In the genomic region with DNA sequence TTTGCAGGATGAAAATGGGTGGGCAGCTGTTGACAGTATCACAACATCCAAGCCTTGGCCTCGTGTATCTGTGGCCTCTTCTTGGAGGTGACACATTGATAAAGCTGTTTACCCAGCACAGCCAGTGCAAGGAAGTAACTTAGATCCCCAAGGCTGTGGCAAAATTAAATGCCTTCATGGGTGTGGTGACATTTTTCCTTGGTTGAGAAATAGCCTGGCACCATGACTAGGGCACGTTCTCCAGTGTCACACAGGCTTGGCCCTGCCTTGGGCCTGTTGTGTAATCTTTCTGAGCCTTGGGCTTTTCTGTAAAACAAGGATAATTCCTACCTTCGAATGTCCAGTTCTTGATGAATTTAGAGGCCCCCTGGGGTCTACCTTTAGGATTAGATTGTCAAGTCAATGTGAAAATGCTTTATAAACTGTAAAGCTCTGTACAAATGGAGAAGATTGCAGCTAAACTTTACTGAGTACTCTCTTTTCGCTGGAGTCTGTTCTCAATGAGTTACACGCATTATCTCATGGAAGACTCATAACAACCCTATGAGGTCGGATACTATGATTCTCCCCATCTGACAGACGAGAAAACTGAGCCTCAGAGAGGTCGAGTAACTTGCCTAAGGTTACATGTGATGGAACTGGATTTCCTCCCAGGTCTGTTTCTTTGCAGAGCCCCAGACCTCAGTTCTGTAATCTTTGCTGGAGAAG, we compare ENCODE assay signal across 16 cellular contexts. TPM values are rescaled to one million over a fixed set of nuclear protein-coding genes. Genes with fewer than 3 reads are reported as not detected.
A peak's percentile ranks its signal among the peaks of the same experiment; 100 is the strongest.
DNase-seq lines count a peak whose midpoint lies in the region; ATAC-seq and TF ChIP-seq lines count a peak whose summit lies in the region.
"Had no signal": no experiment of that assay in that cellular context is flagged by ENCODE, and none has a peak within 500 bp of the region (broad histone marks: within the 10 kb centered on the region; RNA-seq: fewer than 3 reads in every experiment).

No MANE protein-coding gene starts in this region.

- no peak for DNase-seq in left ventricle myocardium superior
- no peak for DNase-seq in cardiac septum (ENCODE audit: low spot score)
- DNase-seq in adrenal gland: peak; percentile 55 to 87 (median 79)
- DNase-seq in mucosa of descending colon: no peak
- DNase-seq in endodermal cell: no peak
- no peak for DNase-seq in HUDEP-2 (lab: John Stamatoyannopoulos, UW; ENCODE audit: unreplicated experiment in 76 of 76)
- DNase-seq in NCI-H1092 (lab: John Stamatoyannopoulos, UW): no peak
- DNase-seq in cerebellum (ENCODE audit: low spot score): no peak
- DNase-seq: activated CD8-positive, alpha-beta memory T cell treated with anti-CD3 and anti-CD28 coated beads for 24 hours; HCEC 1CT; NCI-H1436 treated with DMSO at 0.1 percent for 48 hours; NCI-H69; SHP77 had no signal

- H3K4me3 ChIP-seq in adrenal gland (no peak overlapping the region), mucosa of descending colon (no peak overlapping the region), endodermal cell (ENCODE audit: low read length) (no peak overlapping the region)

- H3K4me1 ChIP-seq in adrenal gland (replicated peaks in 1 of 2) (peaks cover 7 to 28% of the 10 kb centered on the region in 2 donors), mucosa of descending colon (ENCODE audit: low read depth) (no peaks in the 10 kb centered on the region), endodermal cell (ENCODE audit: control insufficient read depth, insufficient read depth, low read length) (no peaks in the 10 kb centered on the region)

- H3K36me3 Mint-ChIP-seq in endodermal cell (ENCODE audit: low read depth): no peaks in the 10 kb centered on the region

- H3K4me1 Mint-ChIP-seq in endodermal cell: peaks cover 1% of the 10 kb centered on the region

- WGBS in adrenal gland, 4 donors: 61 to 73% (median 69%) methylated on average over 8 of the region's 8 CpGs
- 89 to 97% methylated on average over 7 to 8 of the region's 8 CpGs for WGBS in endodermal cell (ENCODE audit: insufficient coverage in 1 of 2, insufficient read length in 1 of 2), 2 experiments

- TF ChIP-seq POLR2A in adrenal gland (IDR thresholded peaks at IDR 0.05): no peak

- no peak overlapping the region for H3K4me3 Mint-ChIP-seq in endodermal cell
- H3K4me3 Mint-ChIP-seq: neural crest cell had no signal

- H3K9me3 ChIP-seq in adrenal gland (replicated peaks in 1 of 3) (no peaks in the 10 kb centered on the region), mucosa of descending colon (no peaks in the 10 kb centered on the region), endodermal cell (ENCODE audit: control insufficient read depth, low read length) (no peaks in the 10 kb centered on the region)

- H3K36me3 ChIP-seq in adrenal gland (replicated peaks in 1 of 2) (no peaks in the 10 kb centered on the region), mucosa of descending colon (ENCODE audit: low read depth) (no peaks in the 10 kb centered on the region), endodermal cell (ENCODE audit: control insufficient read depth, insufficient read depth, low read length) (no peaks in the 10 kb centered on the region)

- intact Hi-C loops in left ventricle myocardium superior (cut with micrococcal nuclease): loop anchor here (10.0 kb wide), 1 partner anchor 50 kb away; a partner anchor contains a TSS
- intact Hi-C loops in cardiac septum (cut with DNase I): no loop called here
- intact Hi-C loops in adrenal gland (cut with DNase I): loop anchor here (5.0 to 10.0 kb wide), 2 partner anchors 140 to 142 kb away; no protein-coding TSS in a partner anchor
- intact Hi-C loops in mucosa of descending colon (cut with DNase I, micrococcal nuclease): no loop called here

- H3K27ac ChIP-seq in adrenal gland (peak overlapping the region in 1 of 5 donors; percentile 41), endodermal cell (ENCODE audit: low read depth, low read length) (no peak overlapping the region)

- no peak overlapping the region for H3K27ac Mint-ChIP-seq in endodermal cell

- ATAC-seq in left ventricle myocardium superior (peak; percentile 25), mucosa of descending colon (peak; percentile 62)

- no peak overlapping the region for H3K9ac ChIP-seq in endodermal cell (ENCODE audit: extremely low read depth, low read length, poor library complexity, severe bottlenecking)

- no peaks in the 10 kb centered on the region for H3K27me3 ChIP-seq in adrenal gland
- no peaks in the 10 kb centered on the region for H3K27me3 ChIP-seq in endodermal cell (ENCODE audit: control insufficient read depth, insufficient read depth, low read length, poor library complexity, severe bottlenecking)

- no peaks in the 10 kb centered on the region for H3K9me3 Mint-ChIP-seq in endodermal cell
- H3K9me3 Mint-ChIP-seq: neural crest cell had no signal

- no peak for TF ChIP-seq CTCF in adrenal gland (IDR thresholded peaks at IDR 0.05)
- TF ChIP-seq CTCF in mucosa of descending colon (IDR thresholded peaks at IDR 0.05): no peak
- no peak for TF ChIP-seq CTCF in endodermal cell (conservative IDR thresholded peaks at IDR 0.05)

- peaks cover 4% of the 10 kb centered on the region for H3K27me3 Mint-ChIP-seq in endodermal cell (ENCODE audit: insufficient read depth)

RNA-seq across cellular contexts. Expression of a gene that starts 46.7 kb away (rescaled TPM):
- 0.47 TPM for total RNA-seq in left ventricle myocardium superior
- 17.9 TPM for total RNA-seq in cardiac septum
- 10 to 100 TPM in 1 of 8 donors, 1 to 10 TPM in 7; 2.3 to 14.4 (median 5.1) TPM for total RNA-seq in adrenal gland
- 1 to 10 TPM; 1.4 to 7.8 (median 2.3) TPM for polyA plus RNA-seq in adrenal gland
- 1 to 10 TPM in 1 of 3 donors, under 1 TPM in 2; 0.58 to 7.8 (median 0.58) TPM for total RNA-seq in mucosa of descending colon
- total RNA-seq in endodermal cell: under 1 TPM; 0.57 to 0.77 TPM
- 4.0 TPM for polyA plus RNA-seq in endodermal cell (2013, experiment 1 of 2)
- 4.2 TPM for polyA plus RNA-seq in endodermal cell (2013, experiment 2 of 2)
- 0.27 TPM for total RNA-seq in cerebellum
- total RNA-seq: A673, HT1080 had no signal

Comparison
In these comparisons a context has a peak if more than half of its experiments do, and no peak if none do; other contexts are left out.
1. intact Hi-C loops: an anchor here in left ventricle myocardium superior (10.0 kb wide) and adrenal gland (5.0 to 10.0 kb wide); none called in cardiac septum and mucosa of descending colon.
2. DNase-seq: peak in adrenal gland (7 of 7); none in left ventricle myocardium superior (single experiment), cardiac septum (single experiment), mucosa of descending colon (0 of 3), endodermal cell (single experiment), HUDEP-2 (0 of 76), NCI-H1092 (single experiment) and cerebellum (single experiment).